13 cellular contexts compared by ENCODE assay signal in genomic region chr11:128575956-128576340, GRCh38. TPM values are rescaled to one million over a fixed set of nuclear protein-coding genes. Genes with fewer than 3 reads are reported as not detected.
A peak's percentile ranks its signal among the peaks of the same experiment; 100 is the strongest.
DNase-seq lines count a peak whose midpoint lies in the region; ATAC-seq, FAIRE-seq and TF ChIP-seq lines count a peak whose summit lies in the region.
"Had no signal": no experiment of that assay in that cellular context is flagged by ENCODE, and none has a peak within 500 bp of the region (broad histone marks: within the 10 kb centered on the region; RNA-seq: fewer than 3 reads in every experiment).

No MANE protein-coding gene starts in this region.

- CTCF ChIA-PET in endothelial cell of umbilical vein (lab: Charles Lee) = interaction anchor here (0.8 to 2.2 kb wide), 11 partner anchors 11 to 418 kb away, joined by 3 to 9 read pairs (median 5); partner anchors contain the start of gene ETS1

- no peaks in the 10 kb centered on the region for H3K36me3 ChIP-seq in Karpas-422 (ENCODE audit: insufficient read depth, low read length)
- no peaks in the 10 kb centered on the region for H3K36me3 ChIP-seq in endothelial cell of umbilical vein (ENCODE audit: control insufficient read depth in 2 of 2, extremely low read depth in 1 of 2, insufficient read depth in 2 of 2, low read length in 2 of 2)
- H3K36me3 ChIP-seq: prostate gland had no signal

- H4K20me1 ChIP-seq in Karpas-422 (ENCODE audit: insufficient read depth, low read depth, low read length) = no peaks in the 10 kb centered on the region
- H4K20me1 ChIP-seq in endothelial cell of umbilical vein (replicated peaks; ENCODE audit: control insufficient read depth, extremely low read depth, insufficient read depth, low read length) = no peaks in the 10 kb centered on the region

- peaks cover 27% of the 10 kb centered on the region for H3K27me3 Mint-ChIP-seq in nephron progenitor cell (ENCODE audit: low read depth, poor library complexity)

- DNase-seq in DMS53 (lab: John Stamatoyannopoulos, UW) = peak; percentile 53
- DNase-seq in Karpas-422 = no peak
- DNase-seq in endothelial cell of umbilical vein (ENCODE audit: low read depth, low spot score) = peak; percentile 96
- DNase-seq in nephron progenitor cell = no peak
- no peak for DNase-seq in islet precursor cell
- DNase-seq in NCI-H345 (lab: John Stamatoyannopoulos, UW) = no peak
- DNase-seq in activated CD4-positive, alpha-beta T cell treated with anti-CD3 and anti-CD28 coated beads for 1 hour = no peak
- DNase-seq: activated naive CD4-positive, alpha-beta T cell treated with Interleukin-2 at 50 U/mL for 16 hours; Calu3; NCI-H2171 treated with DMSO at 0.1 percent for 48 hours had no signal

- H3K27me3 ChIP-seq in Karpas-422 (ENCODE audit: low read length) (no peaks in the 10 kb centered on the region), endothelial cell of umbilical vein (ENCODE audit: control insufficient read depth in 2 of 2, insufficient read depth in 2 of 2, low read length in 2 of 2) (no peaks in the 10 kb centered on the region)

- H2AFZ ChIP-seq in Karpas-422 (ENCODE audit: low read length) (0 out of 2 replicates have a peak overlapping the region, but pooled peaks have one; percentile 21), endothelial cell of umbilical vein (ENCODE audit: low read depth, low read length) (no peak overlapping the region)

- no peak overlapping the region for H3K4me2 ChIP-seq in Karpas-422 (ENCODE audit: low read depth, low read length, poor library complexity, severe bottlenecking)
- H3K4me2 ChIP-seq in endothelial cell of umbilical vein (ENCODE audit: insufficient read depth, low read length) = peak overlapping the region; percentile 68

- peak; percentile 28 for TF ChIP-seq POLR2A in endothelial cell of umbilical vein (IDR thresholded peaks at IDR 0.05; ENCODE audit: low read depth, low read length)

- intact Hi-C loops in endothelial cell of umbilical vein (cut with micrococcal nuclease) = loop anchor here (1.0 kb wide), 5 partner anchors 19 to 233 kb away; no protein-coding TSS in a partner anchor

- H3K4me3 ChIP-seq in Karpas-422 (ENCODE audit: low read length) (no peak overlapping the region), endothelial cell of umbilical vein (replicated peaks in 1 of 3; ENCODE audit: insufficient read depth in 1 of 3, low read depth in 1 of 3, low read length in 3 of 3) (no peak overlapping the region)
- H3K4me3 ChIP-seq: prostate gland had no signal

- FAIRE-seq in endothelial cell of umbilical vein (lab: Jason Lieb, UNC) = peak; percentile 97
- FAIRE-seq: TTC549 had no signal

- no peaks in the 10 kb centered on the region for H3K9me3 ChIP-seq in Karpas-422 (ENCODE audit: low read length)
- no peaks in the 10 kb centered on the region for H3K9me3 ChIP-seq in endothelial cell of umbilical vein (replicated peaks; ENCODE audit: control insufficient read depth, insufficient read depth, low read length)
- H3K9me3 ChIP-seq: prostate gland had no signal

- H3K9me2 ChIP-seq in Karpas-422 (replicated peaks; ENCODE audit: insufficient read depth, low read length) = no peaks in the 10 kb centered on the region

- H3K9ac ChIP-seq in Karpas-422 (ENCODE audit: low read length) (no peak overlapping the region), endothelial cell of umbilical vein (replicated peaks; ENCODE audit: extremely low read depth, insufficient read depth, low read length) (peak overlapping the region; percentile 28)

- dilution Hi-C loops in endothelial cell of umbilical vein (cut with MboI; ENCODE audit: extremely low pct_ligation_motif_present, low sequenced_read_pairs) = no loop called here

- H3K27ac ChIP-seq in Karpas-422 (ENCODE audit: low read length) (no peak overlapping the region), endothelial cell of umbilical vein (ENCODE audit: insufficient read depth, low read depth, low read length) (peak overlapping the region; percentile 84)
- H3K27ac ChIP-seq: prostate gland had no signal

- H3K4me1 Mint-ChIP-seq in nephron progenitor cell = peaks cover 76% of the 10 kb centered on the region

- H3K4me1 ChIP-seq in Karpas-422 (ENCODE audit: low read length) (peaks cover 10% of the 10 kb centered on the region), endothelial cell of umbilical vein (ENCODE audit: control insufficient read depth, extremely low read depth, insufficient read depth, low read length) (peaks cover 43% of the 10 kb centered on the region)
- H3K4me1 ChIP-seq: prostate gland had no signal

- peak overlapping the region; percentile 86 for H3K27ac Mint-ChIP-seq in nephron progenitor cell

- peaks cover 28% of the 10 kb centered on the region for H3K9me3 Mint-ChIP-seq in nephron progenitor cell

- no peak for ATAC-seq in HG02610 (IDR thresholded peaks at IDR 0.05; ENCODE audit: unreplicated experiment)

- no peak for TF ChIP-seq CTCF in endothelial cell of umbilical vein (IDR thresholded peaks at IDR 0.05; ENCODE audit: extremely low read depth in 1 of 2, insufficient read depth in 1 of 2, low read depth in 1 of 2, low read length in 2 of 2)
- no peak for TF ChIP-seq CTCF in nephron progenitor cell (IDR thresholded peaks at IDR 0.05)

- POLR2A ChIA-PET in endothelial cell of umbilical vein (lab: Charles Lee) = no interaction called here

- no TSS peak for BruUV-seq in endothelial cell of umbilical vein (replicated peaks; lab: Mats Ljungman, UMichigan)

- peak overlapping the region; percentile 45 for H3K4me3 Mint-ChIP-seq in nephron progenitor cell

- no peaks in the 10 kb centered on the region for H3K79me2 ChIP-seq in Karpas-422 (ENCODE audit: low read length)
- H3K79me2 ChIP-seq in endothelial cell of umbilical vein (ENCODE audit: control insufficient read depth, insufficient read depth, low read length) = no peaks in the 10 kb centered on the region

- peaks cover 8% of the 10 kb centered on the region for H3K36me3 Mint-ChIP-seq in nephron progenitor cell (ENCODE audit: low read depth)

- no peaks in the 10 kb centered on the region for H3K9me1 ChIP-seq in endothelial cell of umbilical vein (replicated peaks; ENCODE audit: control insufficient read depth, extremely low read depth, insufficient read depth, low read length)

TF ChIP-seq in endothelial cell of umbilical vein, 7 proteins besides CTCF, POLR2A, EP300 and RAD21:
- no peak for TF ChIP-seq MYC (IDR thresholded peaks at IDR 0.05; ENCODE audit: low read depth, low read length)
- TF ChIP-seq FOS (IDR thresholded peaks at IDR 0.05; ENCODE audit: borderline replicate concordance, insufficient read depth, low read length) = peak; percentile 79
- no peak for TF ChIP-seq MAX (IDR thresholded peaks at IDR 0.05; ENCODE audit: insufficient read depth, insufficient read length)
- peak; percentile 73 for TF ChIP-seq POLR2AphosphoS5 (IDR thresholded peaks at IDR 0.05; ENCODE audit: insufficient read depth, low read depth, low read length)
- no peak for TF ChIP-seq EZH2 (IDR thresholded peaks at IDR 0.05; ENCODE audit: borderline replicate concordance, low read depth, low read length, severe bottlenecking)
- peak; percentile 32 for TF ChIP-seq GATA2 (IDR thresholded peaks at IDR 0.05; ENCODE audit: insufficient read depth, insufficient read length, low read depth, low read length)
- TF ChIP-seq JUN (IDR thresholded peaks at IDR 0.05; ENCODE audit: borderline replicate concordance, insufficient read depth, insufficient read length, low read depth) = peak; percentile 51
TF ChIP-seq in endothelial cell of umbilical vein: peak in this region for 4.

RNA-seq across cellular contexts. Expression of gene ETS1, which starts 11.4 kb away (rescaled TPM):
- total RNA-seq in Karpas-422 (2014; rRNA removed; shearing (Covaris generic); ENCODE audit: low replicate concordance) = 129 and 135 TPM in 2 replicates
- 108 and 115 TPM in 2 replicates for total RNA-seq in endothelial cell of umbilical vein
- polyA plus RNA-seq in endothelial cell of umbilical vein = 26.7 and 34.2 TPM in 2 replicates
- polyA plus RNA-seq in endothelial cell of umbilical vein (2011; cell fraction: cytosol; rRNA removed) = 33.3 and 34.2 TPM in 2 replicates
- 31.6 and 32.1 TPM in 2 replicates for polyA plus RNA-seq in endothelial cell of umbilical vein (2011; cell fraction: nucleus; rRNA removed)
- 57.6 and 58.6 TPM in 2 replicates for polyA plus RNA-seq in endothelial cell of umbilical vein (2012)
- 66.7 and 75.6 TPM in 2 replicates for polyA minus RNA-seq in endothelial cell of umbilical vein
- polyA minus RNA-seq in endothelial cell of umbilical vein (2011; cell fraction: cytosol; rRNA and poly(A)+ RNA removed) = 3.8 TPM
- 73.3 and 89.4 TPM in 2 replicates for polyA minus RNA-seq in endothelial cell of umbilical vein (2011; cell fraction: nucleus; rRNA and poly(A)+ RNA removed)

Comparison
In these comparisons a context has a peak if more than half of its experiments do, and no peak if none do; other contexts are left out.
1. DNase-seq: peak in DMS53 (single experiment) and endothelial cell of umbilical vein (single experiment); none in Karpas-422 (single experiment), nephron progenitor cell (single experiment), islet precursor cell (single experiment), NCI-H345 (single experiment) and activated CD4-positive, alpha-beta T cell treated with anti-CD3 and anti-CD28 coated beads for 1 hour (single experiment).